In the genomic region with DNA sequence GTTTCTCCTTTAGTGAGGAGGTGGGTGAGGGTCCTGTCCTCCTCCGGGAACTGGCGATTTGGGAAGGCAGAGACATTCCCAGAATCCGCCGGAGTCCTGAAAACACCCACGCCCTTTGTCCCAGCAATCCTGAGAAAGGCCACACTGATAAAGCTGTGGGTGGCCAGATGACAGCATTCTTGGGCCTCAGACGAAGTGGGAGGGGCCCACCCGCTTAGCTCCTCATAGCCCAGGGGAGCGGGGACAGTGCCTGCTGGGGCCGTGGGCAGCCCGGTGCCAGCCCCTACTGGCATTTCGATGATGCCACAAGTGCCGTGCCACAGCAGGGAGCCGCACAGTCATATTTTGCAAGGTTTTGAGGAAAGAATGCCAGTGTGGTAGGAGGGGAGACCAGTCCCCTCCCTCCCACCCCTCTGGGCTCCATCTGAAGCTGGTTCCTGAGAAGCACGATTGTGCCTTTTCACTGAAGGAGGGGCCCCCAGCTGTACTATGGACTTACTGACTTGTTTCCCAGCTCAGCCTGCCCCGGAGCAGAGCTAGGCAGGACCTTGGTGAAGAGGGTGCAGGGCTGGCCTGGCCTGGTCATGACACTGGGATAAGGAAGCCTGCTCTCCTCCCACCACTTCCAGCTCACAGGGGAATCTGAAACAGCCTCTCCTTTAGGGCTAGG, we compare ENCODE assay signal across 1 cellular context.
TF ChIP-seq lines count a peak whose summit lies in the region.

No MANE protein-coding gene starts in this region.

TF ChIP-seq in SK-N-SH treated with all-trans-retinoic acid at 6 μM for 48 hours, 23 proteins besides CTCF, POLR2A, EP300 and RAD21 (continued from another document):
- TF ChIP-seq, protein P1, sequence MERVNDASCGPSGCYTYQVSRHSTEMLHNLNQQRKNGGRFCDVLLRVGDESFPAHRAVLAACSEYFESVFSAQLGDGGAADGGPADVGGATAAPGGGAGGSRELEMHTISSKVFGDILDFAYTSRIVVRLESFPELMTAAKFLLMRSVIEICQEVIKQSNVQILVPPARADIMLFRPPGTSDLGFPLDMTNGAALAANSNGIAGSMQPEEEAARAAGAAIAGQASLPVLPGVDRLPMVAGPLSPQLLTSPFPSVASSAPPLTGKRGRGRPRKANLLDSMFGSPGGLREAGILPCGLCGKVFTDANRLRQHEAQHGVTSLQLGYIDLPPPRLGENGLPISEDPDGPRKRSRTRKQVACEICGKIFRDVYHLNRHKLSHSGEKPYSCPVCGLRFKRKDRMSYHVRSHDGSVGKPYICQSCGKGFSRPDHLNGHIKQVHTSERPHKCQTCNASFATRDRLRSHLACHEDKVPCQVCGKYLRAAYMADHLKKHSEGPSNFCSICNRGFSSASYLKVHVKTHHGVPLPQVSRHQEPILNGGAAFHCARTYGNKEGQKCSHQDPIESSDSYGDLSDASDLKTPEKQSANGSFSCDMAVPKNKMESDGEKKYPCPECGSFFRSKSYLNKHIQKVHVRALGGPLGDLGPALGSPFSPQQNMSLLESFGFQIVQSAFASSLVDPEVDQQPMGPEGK (CRISPR knock-in tag; IDR thresholded peaks at IDR 0.05; ENCODE audit: borderline replicate concordance) = no peak
- TF ChIP-seq, protein P2, sequence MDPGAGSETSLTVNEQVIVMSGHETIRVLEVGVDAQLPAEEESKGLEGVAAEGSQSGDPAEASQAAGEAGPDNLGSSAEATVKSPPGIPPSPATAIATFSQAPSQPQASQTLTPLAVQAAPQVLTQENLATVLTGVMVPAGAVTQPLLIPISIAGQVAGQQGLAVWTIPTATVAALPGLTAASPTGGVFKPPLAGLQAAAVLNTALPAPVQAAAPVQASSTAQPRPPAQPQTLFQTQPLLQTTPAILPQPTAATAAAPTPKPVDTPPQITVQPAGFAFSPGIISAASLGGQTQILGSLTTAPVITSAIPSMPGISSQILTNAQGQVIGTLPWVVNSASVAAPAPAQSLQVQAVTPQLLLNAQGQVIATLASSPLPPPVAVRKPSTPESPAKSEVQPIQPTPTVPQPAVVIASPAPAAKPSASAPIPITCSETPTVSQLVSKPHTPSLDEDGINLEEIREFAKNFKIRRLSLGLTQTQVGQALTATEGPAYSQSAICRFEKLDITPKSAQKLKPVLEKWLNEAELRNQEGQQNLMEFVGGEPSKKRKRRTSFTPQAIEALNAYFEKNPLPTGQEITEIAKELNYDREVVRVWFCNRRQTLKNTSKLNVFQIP (CRISPR knock-in tag; IDR thresholded peaks at IDR 0.05; ENCODE audit: borderline replicate concordance, low read depth) = no peak
- TF ChIP-seq TCF4 (CRISPR knock-in tag; IDR thresholded peaks at IDR 0.05; ENCODE audit: borderline replicate concordance) (no peak), ARNTL (CRISPR knock-in tag; IDR thresholded peaks at IDR 0.05; ENCODE audit: borderline replicate concordance, low read depth) (no peak), ZFP30 (CRISPR knock-in tag; IDR thresholded peaks at IDR 0.05) (no peak), RARB (CRISPR knock-in tag; IDR thresholded peaks at IDR 0.05) (no peak)
